In the genomic region with DNA sequence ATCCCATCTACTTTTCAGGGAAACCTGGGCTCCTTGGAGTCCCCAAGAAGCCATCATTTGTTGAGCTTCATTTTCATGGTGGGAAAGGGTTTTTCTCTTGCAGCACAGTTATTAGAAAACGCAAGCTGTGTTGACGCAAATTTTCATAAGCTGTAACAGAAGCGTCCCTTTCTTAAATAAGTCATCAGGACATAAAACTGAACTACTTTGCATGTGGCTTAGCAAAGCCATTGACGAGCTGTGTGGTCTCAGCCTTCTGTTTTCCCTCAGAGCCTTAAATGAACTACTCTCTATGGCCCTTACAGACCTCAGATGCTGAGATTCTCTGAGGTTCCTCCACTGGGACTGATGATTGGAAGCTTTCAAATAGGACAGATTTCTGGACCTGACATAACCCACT, we compare ENCODE assay signal across 15 cellular contexts.
DNase-seq lines count a peak whose midpoint lies in the region; ATAC-seq, FAIRE-seq and TF ChIP-seq lines count a peak whose summit lies in the region.
"Had no signal": no experiment of that assay in that cellular context is flagged by ENCODE, and none has a peak within 500 bp of the region (broad histone marks: within the 10 kb centered on the region; RNA-seq: fewer than 3 reads in every experiment).

No MANE protein-coding gene starts in this region.

- no peak overlapping the region for H3K4ac ChIP-seq in mesenchymal stem cell (ENCODE audit: low read depth in 1 of 2, low read length in 2 of 2)

- no peak overlapping the region for H3K14ac ChIP-seq in mesenchymal stem cell (ENCODE audit: low read length in 2 of 2)

- H3K9me3 ChIP-seq in mesenchymal stem cell (ENCODE audit: control insufficient read depth, low read length) = no peaks in the 10 kb centered on the region
- H3K9me3 ChIP-seq in kidney (ENCODE audit: control insufficient read depth in 1 of 2, low read length in 2 of 2) = no peaks in the 10 kb centered on the region
- H3K9me3 ChIP-seq: spleen had no signal

- intact Hi-C loops in kidney (cut with DNase I) = no loop called here

- 91% methylated on average over 4 of the region's 4 CpGs for WGBS in mesenchymal stem cell

- no peak for FAIRE-seq in kidney (lab: Jason Lieb, UNC)

- H3K27me3 ChIP-seq in mesenchymal stem cell (ENCODE audit: control insufficient read depth in 1 of 2, insufficient read depth in 1 of 2, low read length in 2 of 2) = no peaks in the 10 kb centered on the region
- H3K27me3 ChIP-seq: spleen had no signal

- H3K4me3 ChIP-seq in mesenchymal stem cell (ENCODE audit: insufficient read depth in 1 of 2, low read depth in 1 of 2, low read length in 2 of 2) (no peak overlapping the region), kidney (ENCODE audit: low read length in 2 of 2) (no peak overlapping the region)
- H3K4me3 ChIP-seq: dorsolateral prefrontal cortex, spleen had no signal

- no peak overlapping the region for H2BK12ac ChIP-seq in mesenchymal stem cell (ENCODE audit: low read length in 2 of 2)

- no peak overlapping the region for H2BK120ac ChIP-seq in mesenchymal stem cell (ENCODE audit: low read depth, low read length)

- H3K23ac ChIP-seq in mesenchymal stem cell (ENCODE audit: low read length in 2 of 2) = no peak overlapping the region

- H3K9ac ChIP-seq in mesenchymal stem cell (ENCODE audit: low read length) (no peak overlapping the region), kidney (ENCODE audit: low read length in 2 of 2) (no peak overlapping the region)

- no peaks in the 10 kb centered on the region for H3K36me3 ChIP-seq in mesenchymal stem cell (ENCODE audit: control insufficient read depth in 1 of 2, insufficient read depth in 2 of 2, low read depth in 1 of 2, low read length in 2 of 2)
- no peaks in the 10 kb centered on the region for H3K36me3 ChIP-seq in kidney (ENCODE audit: control insufficient read depth in 1 of 2, insufficient read depth in 2 of 2, low read length in 2 of 2)
- H3K36me3 ChIP-seq: spleen had no signal

- peak overlapping the region; percentile 83 for H2AK5ac ChIP-seq in mesenchymal stem cell (ENCODE audit: low read length, severe bottlenecking)

- ATAC-seq in GM18867 (IDR thresholded peaks at IDR 0.05; ENCODE audit: unreplicated experiment) (peak; percentile 96), GM21717 (IDR thresholded peaks at IDR 0.05; ENCODE audit: unreplicated experiment) (peak; percentile 97), HG03139 (IDR thresholded peaks at IDR 0.05; ENCODE audit: unreplicated experiment) (peak; percentile 86), GM18505 (IDR thresholded peaks at IDR 0.05; ENCODE audit: unreplicated experiment) (no peak)
- ATAC-seq: Right ventricle myocardium inferior had no signal

- H2AFZ ChIP-seq in mesenchymal stem cell (ENCODE audit: low read depth, low read length) = no peak overlapping the region

- no peaks in the 10 kb centered on the region for H3K79me1 ChIP-seq in mesenchymal stem cell (replicated peaks; ENCODE audit: low read length, poor library complexity, severe bottlenecking)

- no peak overlapping the region for H2BK5ac ChIP-seq in mesenchymal stem cell (ENCODE audit: low read depth, low read length, poor library complexity, severe bottlenecking)

- H3K27ac ChIP-seq in mesenchymal stem cell (ENCODE audit: low read length, poor library complexity, severe bottlenecking) = no peak overlapping the region
- no peak overlapping the region for H3K27ac ChIP-seq in kidney (ENCODE audit: low read depth in 2 of 2, low read length in 2 of 2)
- H3K27ac ChIP-seq: dorsolateral prefrontal cortex, spleen had no signal

- no peak for TF ChIP-seq CTCF in kidney (IDR thresholded peaks at IDR 0.05; ENCODE audit: borderline replicate concordance, extremely low read depth, insufficient read depth)

- H4K8ac ChIP-seq in mesenchymal stem cell (ENCODE audit: low read length) = no peak overlapping the region

- no peak overlapping the region for H3K18ac ChIP-seq in mesenchymal stem cell (ENCODE audit: low read depth in 1 of 2, low read length in 2 of 2)

- H3K4me2 ChIP-seq in mesenchymal stem cell (ENCODE audit: low read length, poor library complexity, severe bottlenecking) = no peak overlapping the region

- TF ChIP-seq POLR2A in GM18505 (IDR thresholded peaks at IDR 0.05; ENCODE audit: borderline replicate concordance, extremely low read depth, insufficient read depth, insufficient read length) = no peak

- DNase-seq in mesenchymal stem cell (no peak), kidney (no peak), NCI-H82 (lab: John Stamatoyannopoulos, UW) (no peak), GM03348 (ENCODE audit: low spot score) (no peak)
- DNase-seq: activated CD4-positive, alpha-beta T cell treated with anti-CD3 and anti-CD28 coated beads, Interleukin-2, amount 50 U/mL, for 1 hour; CD8-positive, alpha-beta memory T cell; dorsolateral prefrontal cortex; head of caudate nucleus; NCI-H2081; spleen had no signal

- H2BK15ac ChIP-seq in mesenchymal stem cell (ENCODE audit: low read depth, poor library complexity, severe bottlenecking) = no peak overlapping the region

- H4K91ac ChIP-seq in mesenchymal stem cell (ENCODE audit: low read length) = no peak overlapping the region

- H3K4me1 ChIP-seq in mesenchymal stem cell (ENCODE audit: control insufficient read depth, insufficient read depth, low read depth, low read length) (peaks cover 7% of the 10 kb centered on the region), kidney (ENCODE audit: control insufficient read depth in 1 of 2, insufficient read depth in 1 of 2, low read depth in 1 of 2, low read length in 2 of 2) (no peaks in the 10 kb centered on the region)
